In the genomic region with DNA sequence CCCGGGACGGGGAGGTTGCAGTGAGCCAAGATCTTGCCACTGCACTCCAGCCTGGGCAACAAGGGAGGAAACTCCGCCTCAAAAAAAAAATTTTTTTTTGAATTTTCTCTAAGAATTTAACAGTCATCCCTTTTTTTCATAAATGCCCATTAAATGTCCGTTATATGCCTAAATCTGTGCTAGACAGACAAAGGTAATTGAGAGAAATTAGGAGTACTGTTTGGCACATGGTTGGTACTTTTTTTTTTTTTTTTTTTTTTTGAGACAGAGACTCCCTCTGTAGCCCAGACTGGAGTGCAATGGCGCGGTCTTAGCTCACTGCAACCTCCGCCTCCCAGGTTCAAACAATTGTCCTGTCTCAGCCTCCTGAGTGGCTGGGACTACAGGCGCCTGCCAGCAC, we compare ENCODE assay signal across 10 cellular contexts. TPM values are rescaled to one million over a fixed set of nuclear protein-coding genes. Genes with fewer than 3 reads are reported as not detected.
DNase-seq lines count a peak whose midpoint lies in the region; TF ChIP-seq lines count a peak whose summit lies in the region.
"Had no signal": no experiment of that assay in that cellular context is flagged by ENCODE, and none has a peak within 500 bp of the region (broad histone marks: within the 10 kb centered on the region; RNA-seq: fewer than 3 reads in every experiment).

No MANE protein-coding gene starts in this region.

- no peak overlapping the region for H4K5ac ChIP-seq in H9 (ENCODE audit: insufficient read length, low read depth, low read length)

- no peak overlapping the region for H3K4me2 ChIP-seq in H9 (ENCODE audit: insufficient read depth, insufficient read length, low read length)

- CTCF ChIA-PET in activated CD4-positive, alpha-beta memory T cell treated with anti-CD3 and anti-CD28 coated beads for 36 hours (lab: Charles Lee): no interaction called here

- no peaks in the 10 kb centered on the region for H3K36me3 ChIP-seq in kidney epithelial cell (ENCODE audit: control insufficient read depth, insufficient read depth, low read length)

- no peak overlapping the region for H3K27ac Mint-ChIP-seq in H9
- no peak overlapping the region for H3K27ac Mint-ChIP-seq in activated CD4-positive, alpha-beta memory T cell treated with anti-CD3 and anti-CD28 coated beads for 36 hours

- no peak overlapping the region for H3K9ac ChIP-seq in H9 (ENCODE audit: extremely low read depth, insufficient read length, low read length)

- H2BK12ac ChIP-seq in H9 (ENCODE audit: insufficient read length, low read depth, low read length): no peak overlapping the region

- H2BK20ac ChIP-seq in H9 (ENCODE audit: low read depth, low read length, poor library complexity, severe bottlenecking): no peak overlapping the region

- H3K23me2 ChIP-seq in H9 (ENCODE audit: insufficient read length, low read depth, low read length, poor library complexity, severe bottlenecking): peaks cover 5% of the 10 kb centered on the region

- no peak for TF ChIP-seq CTCF in AG10803 (conservative IDR thresholded peaks at IDR 0.05; ENCODE audit: low read length)
- no peak for TF ChIP-seq CTCF in H9 (conservative IDR thresholded peaks at IDR 0.05)
- no peak for TF ChIP-seq CTCF in kidney epithelial cell (IDR thresholded peaks at IDR 0.05; ENCODE audit: insufficient read depth, low read length, poor library complexity, severe bottlenecking)

- H3K4ac ChIP-seq in H9 (ENCODE audit: low read depth, low read length): no peak overlapping the region

- H2BK120ac ChIP-seq in H9 (ENCODE audit: low read depth, low read length, poor library complexity, severe bottlenecking): no peak overlapping the region

- H3K4me3 ChIP-seq in AG10803 (ENCODE audit: low read length): peak overlapping the region; percentile 95; the same call in 1 of the 2 replicates
- peak overlapping the region; percentile 100 for H3K4me3 ChIP-seq in kidney epithelial cell (ENCODE audit: low read depth, low read length)

- H2AFZ ChIP-seq in H9 (ENCODE audit: low read length): no peak overlapping the region

- no peak overlapping the region for H2BK5ac ChIP-seq in H9 (ENCODE audit: insufficient read length, low read length)

- H2AK5ac ChIP-seq in H9 (ENCODE audit: insufficient read length, low read length): no peak overlapping the region

- H3K27me3 ChIP-seq in H9 (ENCODE audit: insufficient read depth, low read length) (no peaks in the 10 kb centered on the region), kidney epithelial cell (ENCODE audit: control insufficient read depth, insufficient read depth, low read length) (no peaks in the 10 kb centered on the region)

- no peak for DNase-seq in AG10803 (ENCODE audit: low read depth)
- no peak for DNase-seq in H9
- no peak for DNase-seq in activated CD4-positive, alpha-beta memory T cell treated with anti-CD3 and anti-CD28 coated beads for 36 hours
- no peak for DNase-seq in kidney epithelial cell (ENCODE audit: low read depth)
- no peak for DNase-seq in RKO (ENCODE audit: low spot score)
- DNase-seq in effector CD8-positive, alpha-beta T cell (lab: John Stamatoyannopoulos, UW): no peak
- no peak for DNase-seq in iPS-NIHi11 (ENCODE audit: low spot score)
- DNase-seq in amygdala (lab: John Stamatoyannopoulos, UW): no peak
- DNase-seq: DMS 273 treated with DMSO at 0.1 percent for 48 hours, NCI-H1105 had no signal

- no peaks in the 10 kb centered on the region for H3K79me1 ChIP-seq in H9 (ENCODE audit: insufficient read depth, low read depth, low read length, poor library complexity, severe bottlenecking)

- H3K36me3 Mint-ChIP-seq in H9 (ENCODE audit: insufficient read depth in 1 of 3, low read depth in 3 of 3): no peaks in the 10 kb centered on the region; a peak in 2 of 7 replicates
- H3K36me3 Mint-ChIP-seq in activated CD4-positive, alpha-beta memory T cell treated with anti-CD3 and anti-CD28 coated beads for 36 hours: peaks cover 3% of the 10 kb centered on the region

- H3K56ac ChIP-seq in H9 (ENCODE audit: insufficient read length, low read depth, low read length): no peak overlapping the region

- peaks cover 12 to 13% of the 10 kb centered on the region in 2 experiments for H3K4me1 Mint-ChIP-seq in H9
- peaks cover 47% of the 10 kb centered on the region for H3K4me1 Mint-ChIP-seq in activated CD4-positive, alpha-beta memory T cell treated with anti-CD3 and anti-CD28 coated beads for 36 hours (ENCODE audit: low read depth)

- no peak overlapping the region for H3K14ac ChIP-seq in H9 (ENCODE audit: insufficient read depth, low read length)

- H3K9me3 ChIP-seq in H9 (ENCODE audit: control insufficient read depth, low read depth, low read length): no peaks in the 10 kb centered on the region

- H4K91ac ChIP-seq in H9 (ENCODE audit: insufficient read length, low read depth, low read length): no peak overlapping the region

- POLR2A ChIA-PET in activated CD4-positive, alpha-beta memory T cell treated with anti-CD3 and anti-CD28 coated beads for 36 hours (lab: Charles Lee): interaction anchor here (2.0 kb wide), 1 partner anchor 34 kb away, joined by 15 read pairs; a partner anchor contains a TSS

- peak overlapping the region; percentile 87 to 91 for H3K4me3 Mint-ChIP-seq in H9
- peak overlapping the region; percentile 87 for H3K4me3 Mint-ChIP-seq in activated CD4-positive, alpha-beta memory T cell treated with anti-CD3 and anti-CD28 coated beads for 36 hours

- H3K4me1 ChIP-seq in H9 (ENCODE audit: insufficient read depth, low read length): peaks cover 2% of the 10 kb centered on the region; the same call in 1 of the 2 replicates

- no peaks in the 10 kb centered on the region for H3K27me3 Mint-ChIP-seq in H9 (ENCODE audit: low read depth)
- H3K27me3 Mint-ChIP-seq in activated CD4-positive, alpha-beta memory T cell treated with anti-CD3 and anti-CD28 coated beads for 36 hours: no peaks in the 10 kb centered on the region

- H3K23ac ChIP-seq in H9 (ENCODE audit: insufficient read length, low read depth, low read length): no peak overlapping the region

- peaks cover 26% of the 10 kb centered on the region; the same call in 1 of the 2 replicates for H3K79me2 ChIP-seq in H9 (ENCODE audit: insufficient read depth, low read length)

- intact Hi-C loops in activated CD4-positive, alpha-beta memory T cell treated with anti-CD3 and anti-CD28 coated beads for 36 hours (cut with micrococcal nuclease): no loop called here

- H4K8ac ChIP-seq in H9 (replicated peaks; ENCODE audit: insufficient read length, low read depth, low read length): no peak overlapping the region

- no peak overlapping the region for H3K18ac ChIP-seq in H9 (ENCODE audit: insufficient read length, low read depth, low read length)

- no peaks in the 10 kb centered on the region for H3K9me3 Mint-ChIP-seq in H9
- no peaks in the 10 kb centered on the region for H3K9me3 Mint-ChIP-seq in activated CD4-positive, alpha-beta memory T cell treated with anti-CD3 and anti-CD28 coated beads for 36 hours

- WGBS in H9 (ENCODE audit: extremely low coverage, insufficient read length, low lambda C conversion rate): no CpG with 5 or more reads among the region's 8 CpGs

- no peak overlapping the region for H3T11ph ChIP-seq in H9 (ENCODE audit: low read length)

- H4K20me1 ChIP-seq in H9 (ENCODE audit: control insufficient read depth, insufficient read depth, insufficient read length): no peaks in the 10 kb centered on the region

- no peak overlapping the region for H2BK15ac ChIP-seq in H9 (ENCODE audit: low read depth, low read length)

- no peak overlapping the region for H3K27ac ChIP-seq in H9 (ENCODE audit: insufficient read length, low read depth, low read length)

RNA-seq across cellular contexts. Expression of a gene that starts 1.7 kb away (rescaled TPM):
- 91.5 and 98.3 TPM in 2 replicates for total RNA-seq in H9 (2021)
- total RNA-seq in activated CD4-positive, alpha-beta memory T cell treated with anti-CD3 and anti-CD28 coated beads for 36 hours: 10 to 100 TPM; 92.6 to 98.0 TPM
- total RNA-seq in kidney epithelial cell: 110 and 112 TPM in 2 replicates

RNA-seq across cellular contexts. Expression of a gene that starts 4.9 kb away (rescaled TPM):
- total RNA-seq in H9 (2021) (92.1 and 102 TPM in 2 replicates), kidney epithelial cell (26.5 and 26.9 TPM in 2 replicates)
- total RNA-seq in activated CD4-positive, alpha-beta memory T cell treated with anti-CD3 and anti-CD28 coated beads for 36 hours: 10 to 100 TPM; 64.3 to 69.8 TPM

RNA-seq across cellular contexts. Expression of a gene that starts 33.3 kb away (rescaled TPM):
- total RNA-seq in H9 (2021) (25.1 and 26.3 TPM in 2 replicates), kidney epithelial cell (20.5 and 23.2 TPM in 2 replicates)
- 10 to 100 TPM; 19.1 to 20.1 TPM for total RNA-seq in activated CD4-positive, alpha-beta memory T cell treated with anti-CD3 and anti-CD28 coated beads for 36 hours
